Comparison of ENCODE assay signal across 8 cellular contexts in the genomic region with DNA sequence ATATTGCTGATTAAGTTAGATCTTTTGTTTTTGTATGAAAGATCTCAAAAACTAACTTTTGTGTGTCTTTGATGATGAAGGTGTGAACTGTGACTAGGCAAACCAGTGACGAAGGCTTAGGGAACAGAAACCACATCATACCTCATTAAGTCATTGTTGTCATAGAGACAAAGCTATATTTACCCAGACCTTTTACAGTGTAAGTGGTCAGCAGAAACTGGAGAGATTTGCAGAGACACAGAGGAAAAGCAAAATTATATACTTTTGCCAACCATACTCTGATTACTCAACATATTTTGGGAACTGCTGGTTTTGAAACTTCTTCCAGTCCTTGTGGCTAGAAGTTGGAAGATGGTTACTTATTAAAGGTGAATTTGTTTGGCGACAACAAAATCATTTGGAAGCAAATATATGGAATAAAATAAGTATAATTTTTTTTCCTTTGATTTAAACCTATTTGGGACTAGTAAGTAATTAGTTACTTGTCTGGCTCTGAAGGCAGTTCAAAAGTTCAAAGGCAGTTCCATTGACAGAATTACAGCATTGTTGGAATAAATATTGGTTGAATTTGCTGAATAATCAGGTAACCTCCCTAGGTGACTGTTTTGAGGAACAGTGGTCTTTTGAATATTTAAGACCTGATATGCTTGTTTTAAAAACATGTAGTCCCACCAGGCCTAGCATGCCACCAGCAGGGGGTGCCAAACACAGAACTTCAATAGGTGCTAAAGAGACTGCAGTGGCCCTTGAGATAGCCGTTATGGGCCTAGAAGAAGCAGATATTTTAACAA.
DNase-seq lines count a peak whose midpoint lies in the region; ATAC-seq, FAIRE-seq and TF ChIP-seq lines count a peak whose summit lies in the region.

No MANE protein-coding gene starts in this region.

- intact Hi-C loops in lower lobe of right lung (cut with DNase I) = no loop called here

- FAIRE-seq in A549 (lab: Jason Lieb, UNC) = peak; percentile 7
- peak; percentile 60 for FAIRE-seq in colon (lab: Jason Lieb, UNC)

- TF ChIP-seq CTCF in A549 (IDR thresholded peaks at IDR 0.05) = peak; percentile 70
- TF ChIP-seq CTCF in lower lobe of right lung (IDR thresholded peaks at IDR 0.05) = peak; percentile 60

- no peak for TF ChIP-seq POLR2A in A549 (IDR thresholded peaks at IDR 0.05; ENCODE audit: low read length)

- peak; percentile 38 to 76 for DNase-seq in A549 (ENCODE audit: low read depth in 1 of 2, low spot score in 1 of 2)
- DNase-seq in NCI-H146 (lab: John Stamatoyannopoulos, UW) = peak; percentile 66
- DNase-seq in activated CD4-positive, CD25-positive, alpha-beta regulatory T cell (lab: John Stamatoyannopoulos, UW) = peak; percentile 7 to 42 (median 24)
- peak; percentile 68 for DNase-seq in lower lobe of right lung
- DNase-seq in stimulated activated CD8-positive, alpha-beta memory T cell treated with anti-CD3 and anti-CD28 coated beads, Interleukin-7, amount 100 ng/mL, for 1 hour (ENCODE audit: low read depth in 2 of 2) = peak; percentile 7 to 28

- H3K27me3 ChIP-seq in lower lobe of right lung (ENCODE audit: low read depth) = no peaks in the 10 kb centered on the region

- H3K36me3 ChIP-seq in lower lobe of right lung = no peaks in the 10 kb centered on the region

- H3K4me1 ChIP-seq in A549 (peaks cover 8% of the 10 kb centered on the region; the same call in 2 of the 3 replicates), lower lobe of right lung (peaks cover 7% of the 10 kb centered on the region)

- no peaks in the 10 kb centered on the region for H3K9me3 ChIP-seq in A549
- no peaks in the 10 kb centered on the region for H3K9me3 ChIP-seq in lower lobe of right lung

- H3K4me2 ChIP-seq in A549 = no peak overlapping the region

- CTCF ChIA-PET in A549 (lab: Yijun Ruan, JAX) = interaction anchor here (0.9 kb wide), 1 partner anchor 51 kb away, joined by 3 read pairs; no protein-coding TSS in a partner anchor

- H3K27ac ChIP-seq in A549 (no peak overlapping the region), lower lobe of right lung (no peak overlapping the region)

- POLR2A ChIA-PET in A549 (lab: Yijun Ruan, JAX) = no interaction called here

- no peak for TF ChIP-seq EP300 in A549 (IDR thresholded peaks at IDR 0.05)

- H3K4me3 ChIP-seq in A549 (no peak overlapping the region), lower lobe of right lung (no peak overlapping the region)

- peak; percentile 33 to 59; a peak in 3 of 5 replicates for TF ChIP-seq RAD21 in A549 (conservative IDR thresholded peaks at IDR 0.05 in 1 of 2, IDR thresholded peaks at IDR 0.05 in 1 of 2)

- WGBS in A549 (ENCODE audit: missing lambda C conversion rate) = 64% methylated on average over 3 of the region's 3 CpGs

- ATAC-seq in A549 (peak; percentile 73 to 88), GM18499 (IDR thresholded peaks at IDR 0.05; ENCODE audit: insufficient read depth, unreplicated experiment) (peak; percentile 99), HG02852 (IDR thresholded peaks at IDR 0.05; ENCODE audit: unreplicated experiment) (peak; percentile 99), lower lobe of right lung (peak; percentile 83 to 86)

TF ChIP-seq in A549, 52 proteins besides CTCF, POLR2A, EP300 and RAD21:
- TF ChIP-seq FOSB (CRISPR knock-in tag; IDR thresholded peaks at IDR 0.05) = no peak
- TF ChIP-seq HDAC2 (IDR thresholded peaks at IDR 0.05) = no peak
- TF ChIP-seq HOXB5 (CRISPR knock-in tag; IDR thresholded peaks at IDR 0.05) = no peak
- TF ChIP-seq, protein P1, sequence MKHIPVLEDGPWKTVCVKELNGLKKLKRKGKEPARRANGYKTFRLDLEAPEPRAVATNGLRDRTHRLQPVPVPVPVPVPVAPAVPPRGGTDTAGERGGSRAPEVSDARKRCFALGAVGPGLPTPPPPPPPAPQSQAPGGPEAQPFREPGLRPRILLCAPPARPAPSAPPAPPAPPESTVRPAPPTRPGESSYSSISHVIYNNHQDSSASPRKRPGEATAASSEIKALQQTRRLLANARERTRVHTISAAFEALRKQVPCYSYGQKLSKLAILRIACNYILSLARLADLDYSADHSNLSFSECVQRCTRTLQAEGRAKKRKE (CRISPR knock-in tag; IDR thresholded peaks at IDR 0.05; ENCODE audit: low read depth) = no peak
- peak; percentile 53 for TF ChIP-seq SMC3 (IDR thresholded peaks at IDR 0.05)
- no peak for TF ChIP-seq RFX5 (IDR thresholded peaks at IDR 0.05)
- TF ChIP-seq, protein P2, sequence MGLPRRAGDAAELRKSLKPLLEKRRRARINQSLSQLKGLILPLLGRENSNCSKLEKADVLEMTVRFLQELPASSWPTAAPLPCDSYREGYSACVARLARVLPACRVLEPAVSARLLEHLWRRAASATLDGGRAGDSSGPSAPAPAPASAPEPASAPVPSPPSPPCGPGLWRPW (IDR thresholded peaks at IDR 0.05) = no peak
- TF ChIP-seq ZFP36 (IDR thresholded peaks at IDR 0.05; ENCODE audit: borderline replicate concordance, partially characterized antibody) = no peak
- no peak for TF ChIP-seq ZC3H11A (IDR thresholded peaks at IDR 0.05)
- TF ChIP-seq, protein P3, sequence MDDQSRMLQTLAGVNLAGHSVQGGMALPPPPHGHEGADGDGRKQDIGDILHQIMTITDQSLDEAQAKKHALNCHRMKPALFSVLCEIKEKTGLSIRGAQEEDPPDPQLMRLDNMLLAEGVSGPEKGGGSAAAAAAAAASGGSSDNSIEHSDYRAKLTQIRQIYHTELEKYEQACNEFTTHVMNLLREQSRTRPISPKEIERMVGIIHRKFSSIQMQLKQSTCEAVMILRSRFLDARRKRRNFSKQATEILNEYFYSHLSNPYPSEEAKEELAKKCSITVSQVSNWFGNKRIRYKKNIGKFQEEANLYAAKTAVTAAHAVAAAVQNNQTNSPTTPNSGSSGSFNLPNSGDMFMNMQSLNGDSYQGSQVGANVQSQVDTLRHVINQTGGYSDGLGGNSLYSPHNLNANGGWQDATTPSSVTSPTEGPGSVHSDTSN (IDR thresholded peaks at IDR 0.05) = no peak
- TF ChIP-seq TFCP2L1 (CRISPR knock-in tag; IDR thresholded peaks at IDR 0.05) = no peak
- TF ChIP-seq NFE2L2 (conservative IDR thresholded peaks at IDR 0.05; ENCODE audit: low read length) = no peak
- no peak for TF ChIP-seq POLR2AphosphoS2 (conservative IDR thresholded peaks at IDR 0.05; ENCODE audit: low read length)
- TF ChIP-seq NPAS2 (CRISPR knock-in tag; IDR thresholded peaks at IDR 0.05; ENCODE audit: borderline replicate concordance) = no peak
- TF ChIP-seq MAFK (IDR thresholded peaks at IDR 0.05; ENCODE audit: partially characterized antibody) = peak; percentile 4

Comparison
In these comparisons a context has a peak if more than half of its experiments do, and no peak if none do; other contexts are left out.
1. DNase-seq: peak in every context shown above with its lines; median percentile 68 in lower lobe of right lung; 66 in NCI-H146; 57 in A549; 24 in activated CD4-positive, CD25-positive, alpha-beta regulatory T cell; 18 in stimulated activated CD8-positive, alpha-beta memory T cell treated with anti-CD3 and anti-CD28 coated beads, Interleukin-7, amount 100 ng/mL, for 1 hour.